Comparison of ENCODE assay signal across 19 cellular contexts in genomic region chr3:196063456-196063855, GRCh38. TPM values are rescaled to one million over a fixed set of nuclear protein-coding genes. Genes with fewer than 3 reads are reported as not detected.
A peak's percentile ranks its signal among the peaks of the same experiment; 100 is the strongest.
DNase-seq lines count a peak whose midpoint lies in the region; ATAC-seq and TF ChIP-seq lines count a peak whose summit lies in the region.
"Had no signal": no experiment of that assay in that cellular context is flagged by ENCODE, and none has a peak within 500 bp of the region (broad histone marks: within the 10 kb centered on the region; RNA-seq: fewer than 3 reads in every experiment).

No MANE protein-coding gene starts in this region.

- H3K4me3 Mint-ChIP-seq in activated CD4-positive, alpha-beta T cell treated with anti-CD3 and anti-CD28 coated beads, Interleukin-2, amount 10 ng/mL, durations not matched to agents 24 days and 14 days: no peak overlapping the region
- H3K4me3 Mint-ChIP-seq in T-helper 17 cell: no peak overlapping the region
- no peak overlapping the region for H3K4me3 Mint-ChIP-seq in stimulated activated effector memory CD8-positive, alpha-beta T cell treated with anti-CD3 and anti-CD28 coated beads, Interleukin-12 subunit alpha, Interleukin-12 subunit beta, amount 100 ng/mL, for 72 hours
- H3K4me3 Mint-ChIP-seq: CD14-positive monocyte; natural killer cell; stimulated activated memory B cell treated with anti-CD40 and anti-IgM and Interleukin-4, amounts not matched to agents 10 μg/mL and 1 μg/mL and 100 μg/mL, for 72 hours had no signal

- H3K4me3 ChIP-seq in brain microvascular endothelial cell (ENCODE audit: low read depth, low read length): no peak overlapping the region
- H3K4me3 ChIP-seq: body of pancreas, lung had no signal

- no peak for DNase-seq in activated CD4-positive, alpha-beta T cell treated with anti-CD3 and anti-CD28 coated beads, Interleukin-2, amount 10 ng/mL, durations not matched to agents 24 days and 14 days
- DNase-seq in activated CD4-positive, alpha-beta T cell treated with anti-CD3 and anti-CD28 coated beads for 48 hours: no peak
- no peak for DNase-seq in T-helper 17 cell
- DNase-seq in brain microvascular endothelial cell: peak; percentile 21
- no peak for DNase-seq in stimulated activated effector memory CD8-positive, alpha-beta T cell treated with anti-CD3 and anti-CD28 coated beads, Interleukin-12 subunit alpha, Interleukin-12 subunit beta, amount 100 ng/mL, for 72 hours (ENCODE audit: low spot score in 2 of 2)
- DNase-seq in Kasumi-1 (lab: John Stamatoyannopoulos, UW): no peak
- no peak for DNase-seq in amygdala (lab: John Stamatoyannopoulos, UW)
- DNase-seq in AG20443 (ENCODE audit: low spot score): no peak
- DNase-seq: activated gamma-delta T cell, body of pancreas, DMS53, natural killer cell, NCI-H1436 treated with DMSO at 0.1 percent for 48 hours, NCI-H226, RPMI8226 had no signal

- in situ Hi-C loops in brain microvascular endothelial cell (cut with HindIII; ENCODE audit: low pct_ligation_motif_present, low sequenced_read_pairs): no loop called here

- no peak for ATAC-seq in T-helper 17 cell
- ATAC-seq in stimulated activated effector memory CD8-positive, alpha-beta T cell treated with anti-CD3 and anti-CD28 coated beads, Interleukin-12 subunit alpha, Interleukin-12 subunit beta, amount 100 ng/mL, for 72 hours: peak; percentile 79
- ATAC-seq: body of pancreas; natural killer cell; stimulated activated memory B cell treated with anti-CD40 and anti-IgM and Interleukin-4, amounts not matched to agents 10 μg/mL and 1 μg/mL and 100 μg/mL, for 72 hours had no signal

- H3K27me3 Mint-ChIP-seq in activated CD4-positive, alpha-beta T cell treated with anti-CD3 and anti-CD28 coated beads, Interleukin-2, amount 10 ng/mL, durations not matched to agents 24 days and 14 days: no peaks in the 10 kb centered on the region
- H3K27me3 Mint-ChIP-seq in T-helper 17 cell: no peaks in the 10 kb centered on the region
- H3K27me3 Mint-ChIP-seq: progenitor cell of endocrine pancreas; stimulated activated memory B cell treated with anti-CD40 and anti-IgM and Interleukin-4, amounts not matched to agents 10 μg/mL and 1 μg/mL and 100 μg/mL, for 72 hours had no signal

- H3K27me3 ChIP-seq in brain microvascular endothelial cell (replicated peaks): no peaks in the 10 kb centered on the region
- H3K27me3 ChIP-seq: body of pancreas had no signal

- H3K27ac Mint-ChIP-seq in activated CD4-positive, alpha-beta T cell treated with anti-CD3 and anti-CD28 coated beads, Interleukin-2, amount 10 ng/mL, durations not matched to agents 24 days and 14 days: peak overlapping the region; percentile 39
- H3K27ac Mint-ChIP-seq in T-helper 17 cell: peak overlapping the region; percentile 83
- peak overlapping the region; percentile 69 for H3K27ac Mint-ChIP-seq in stimulated activated effector memory CD8-positive, alpha-beta T cell treated with anti-CD3 and anti-CD28 coated beads, Interleukin-12 subunit alpha, Interleukin-12 subunit beta, amount 100 ng/mL, for 72 hours
- H3K27ac Mint-ChIP-seq: natural killer cell; progenitor cell of endocrine pancreas; stimulated activated memory B cell treated with anti-CD40 and anti-IgM and Interleukin-4, amounts not matched to agents 10 μg/mL and 1 μg/mL and 100 μg/mL, for 72 hours had no signal

- no peaks in the 10 kb centered on the region for H3K9me3 Mint-ChIP-seq in activated CD4-positive, alpha-beta T cell treated with anti-CD3 and anti-CD28 coated beads, Interleukin-2, amount 10 ng/mL, durations not matched to agents 24 days and 14 days
- H3K9me3 Mint-ChIP-seq in stimulated activated effector memory CD8-positive, alpha-beta T cell treated with anti-CD3 and anti-CD28 coated beads, Interleukin-12 subunit alpha, Interleukin-12 subunit beta, amount 100 ng/mL, for 72 hours: no peaks in the 10 kb centered on the region
- H3K9me3 Mint-ChIP-seq: CD14-positive monocyte; natural killer cell; stimulated activated memory B cell treated with anti-CD40 and anti-IgM and Interleukin-4, amounts not matched to agents 10 μg/mL and 1 μg/mL and 100 μg/mL, for 72 hours had no signal

- peak overlapping the region; percentile 33 for H3K27ac ChIP-seq in brain microvascular endothelial cell
- H3K27ac ChIP-seq: body of pancreas had no signal

- intact Hi-C loops in activated CD4-positive, alpha-beta T cell treated with anti-CD3 and anti-CD28 coated beads, Interleukin-2, amount 10 ng/mL, durations not matched to agents 24 days and 14 days (cut with micrococcal nuclease): no loop called here

- no peak for TF ChIP-seq CTCF in brain microvascular endothelial cell (IDR thresholded peaks at IDR 0.05; ENCODE audit: low read depth, low read length, missing control alignments)

- H3K9me3 ChIP-seq in T-helper 17 cell (ENCODE audit: control insufficient read depth, low read length, poor library complexity, severe bottlenecking): no peaks in the 10 kb centered on the region
- H3K9me3 ChIP-seq: body of pancreas had no signal

- H3K36me3 ChIP-seq in brain microvascular endothelial cell (replicated peaks): peaks cover 53% of the 10 kb centered on the region

- peaks cover 16% of the 10 kb centered on the region for H3K4me1 Mint-ChIP-seq in activated CD4-positive, alpha-beta T cell treated with anti-CD3 and anti-CD28 coated beads, Interleukin-2, amount 10 ng/mL, durations not matched to agents 24 days and 14 days
- peaks cover 5% of the 10 kb centered on the region for H3K4me1 Mint-ChIP-seq in T-helper 17 cell
- peaks cover 14% of the 10 kb centered on the region for H3K4me1 Mint-ChIP-seq in stimulated activated effector memory CD8-positive, alpha-beta T cell treated with anti-CD3 and anti-CD28 coated beads, Interleukin-12 subunit alpha, Interleukin-12 subunit beta, amount 100 ng/mL, for 72 hours
- H3K4me1 Mint-ChIP-seq: CD14-positive monocyte; natural killer cell; stimulated activated memory B cell treated with anti-CD40 and anti-IgM and Interleukin-4, amounts not matched to agents 10 μg/mL and 1 μg/mL and 100 μg/mL, for 72 hours had no signal

- peaks cover 85% of the 10 kb centered on the region for H3K36me3 Mint-ChIP-seq in activated CD4-positive, alpha-beta T cell treated with anti-CD3 and anti-CD28 coated beads, Interleukin-2, amount 10 ng/mL, durations not matched to agents 24 days and 14 days (ENCODE audit: low read depth)
- peaks cover 12% of the 10 kb centered on the region for H3K36me3 Mint-ChIP-seq in T-helper 17 cell (ENCODE audit: low read depth)
- peaks cover 100% of the 10 kb centered on the region for H3K36me3 Mint-ChIP-seq in stimulated activated effector memory CD8-positive, alpha-beta T cell treated with anti-CD3 and anti-CD28 coated beads, Interleukin-12 subunit alpha, Interleukin-12 subunit beta, amount 100 ng/mL, for 72 hours

RNA-seq across cellular contexts. Expression of gene TFRC, which starts 18.4 kb away (rescaled TPM):
- total RNA-seq in activated CD4-positive, alpha-beta T cell treated with anti-CD3 and anti-CD28 coated beads, Interleukin-2, amount 10 ng/mL, durations not matched to agents 24 days and 14 days: 725 and 748 TPM in 2 replicates
- total RNA-seq in T-helper 17 cell: 100 to 1,000 TPM; 218 to 221 TPM
